Comparison of ENCODE assay signal across 1 cellular context in the genomic region with DNA sequence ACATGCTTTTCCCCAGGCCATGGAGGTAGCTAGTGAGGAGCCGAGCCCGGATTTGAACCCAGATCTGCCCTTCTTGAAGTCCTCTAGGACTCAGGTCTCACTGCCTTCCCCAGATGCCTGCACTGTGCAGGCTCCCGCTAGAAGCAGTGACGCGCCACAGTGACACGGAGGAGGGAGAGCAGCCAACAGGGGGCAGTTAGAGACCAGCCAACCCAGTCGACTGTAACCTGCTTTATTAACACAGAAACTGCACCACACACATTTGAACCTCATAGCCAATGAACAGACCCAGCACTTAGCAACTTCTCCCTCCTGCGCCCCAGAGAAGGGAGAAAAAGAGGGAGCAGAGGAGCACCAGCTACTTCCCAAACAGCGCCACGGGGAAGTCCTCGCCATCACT.
TF ChIP-seq lines count a peak whose summit lies in the region.

No MANE protein-coding gene starts in this region.

TF ChIP-seq in K562, 482 proteins besides CTCF, POLR2A, EP300 and RAD21 (continued from another document and continues in another):
- TF ChIP-seq, protein P1, sequence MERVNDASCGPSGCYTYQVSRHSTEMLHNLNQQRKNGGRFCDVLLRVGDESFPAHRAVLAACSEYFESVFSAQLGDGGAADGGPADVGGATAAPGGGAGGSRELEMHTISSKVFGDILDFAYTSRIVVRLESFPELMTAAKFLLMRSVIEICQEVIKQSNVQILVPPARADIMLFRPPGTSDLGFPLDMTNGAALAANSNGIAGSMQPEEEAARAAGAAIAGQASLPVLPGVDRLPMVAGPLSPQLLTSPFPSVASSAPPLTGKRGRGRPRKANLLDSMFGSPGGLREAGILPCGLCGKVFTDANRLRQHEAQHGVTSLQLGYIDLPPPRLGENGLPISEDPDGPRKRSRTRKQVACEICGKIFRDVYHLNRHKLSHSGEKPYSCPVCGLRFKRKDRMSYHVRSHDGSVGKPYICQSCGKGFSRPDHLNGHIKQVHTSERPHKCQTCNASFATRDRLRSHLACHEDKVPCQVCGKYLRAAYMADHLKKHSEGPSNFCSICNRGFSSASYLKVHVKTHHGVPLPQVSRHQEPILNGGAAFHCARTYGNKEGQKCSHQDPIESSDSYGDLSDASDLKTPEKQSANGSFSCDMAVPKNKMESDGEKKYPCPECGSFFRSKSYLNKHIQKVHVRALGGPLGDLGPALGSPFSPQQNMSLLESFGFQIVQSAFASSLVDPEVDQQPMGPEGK (CRISPR knock-in tag; IDR thresholded peaks at IDR 0.05; ENCODE audit: borderline replicate concordance) = no peak
- TF ChIP-seq ELF2 (CRISPR knock-in tag; IDR thresholded peaks at IDR 0.05) = no peak
- TF ChIP-seq, protein P2, sequence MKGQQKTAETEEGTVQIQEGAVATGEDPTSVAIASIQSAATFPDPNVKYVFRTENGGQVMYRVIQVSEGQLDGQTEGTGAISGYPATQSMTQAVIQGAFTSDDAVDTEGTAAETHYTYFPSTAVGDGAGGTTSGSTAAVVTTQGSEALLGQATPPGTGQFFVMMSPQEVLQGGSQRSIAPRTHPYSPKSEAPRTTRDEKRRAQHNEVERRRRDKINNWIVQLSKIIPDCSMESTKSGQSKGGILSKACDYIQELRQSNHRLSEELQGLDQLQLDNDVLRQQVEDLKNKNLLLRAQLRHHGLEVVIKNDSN (CRISPR knock-in tag; IDR thresholded peaks at IDR 0.05) = no peak
- TF ChIP-seq IRF2 (CRISPR knock-in tag; IDR thresholded peaks at IDR 0.05) = no peak
- TF ChIP-seq ZNF239 (CRISPR knock-in tag; IDR thresholded peaks at IDR 0.05) = no peak
- no peak for TF ChIP-seq SAFB2 (IDR thresholded peaks at IDR 0.05; ENCODE audit: borderline replicate concordance, low read depth, low read length, severe bottlenecking)
- TF ChIP-seq NBN (IDR thresholded peaks at IDR 0.05; ENCODE audit: low read depth) = 0 out of 2 replicates have a peak, but pooled peaks have one; percentile 35
- no peak for TF ChIP-seq RBM39 (optimal IDR thresholded peaks at IDR 0.05; ENCODE audit: low read depth, low read length)
- no peak for TF ChIP-seq RBM22 (IDR thresholded peaks at IDR 0.05; ENCODE audit: low read depth, low read length, poor library complexity, severe bottlenecking)
- TF ChIP-seq, protein P3, sequence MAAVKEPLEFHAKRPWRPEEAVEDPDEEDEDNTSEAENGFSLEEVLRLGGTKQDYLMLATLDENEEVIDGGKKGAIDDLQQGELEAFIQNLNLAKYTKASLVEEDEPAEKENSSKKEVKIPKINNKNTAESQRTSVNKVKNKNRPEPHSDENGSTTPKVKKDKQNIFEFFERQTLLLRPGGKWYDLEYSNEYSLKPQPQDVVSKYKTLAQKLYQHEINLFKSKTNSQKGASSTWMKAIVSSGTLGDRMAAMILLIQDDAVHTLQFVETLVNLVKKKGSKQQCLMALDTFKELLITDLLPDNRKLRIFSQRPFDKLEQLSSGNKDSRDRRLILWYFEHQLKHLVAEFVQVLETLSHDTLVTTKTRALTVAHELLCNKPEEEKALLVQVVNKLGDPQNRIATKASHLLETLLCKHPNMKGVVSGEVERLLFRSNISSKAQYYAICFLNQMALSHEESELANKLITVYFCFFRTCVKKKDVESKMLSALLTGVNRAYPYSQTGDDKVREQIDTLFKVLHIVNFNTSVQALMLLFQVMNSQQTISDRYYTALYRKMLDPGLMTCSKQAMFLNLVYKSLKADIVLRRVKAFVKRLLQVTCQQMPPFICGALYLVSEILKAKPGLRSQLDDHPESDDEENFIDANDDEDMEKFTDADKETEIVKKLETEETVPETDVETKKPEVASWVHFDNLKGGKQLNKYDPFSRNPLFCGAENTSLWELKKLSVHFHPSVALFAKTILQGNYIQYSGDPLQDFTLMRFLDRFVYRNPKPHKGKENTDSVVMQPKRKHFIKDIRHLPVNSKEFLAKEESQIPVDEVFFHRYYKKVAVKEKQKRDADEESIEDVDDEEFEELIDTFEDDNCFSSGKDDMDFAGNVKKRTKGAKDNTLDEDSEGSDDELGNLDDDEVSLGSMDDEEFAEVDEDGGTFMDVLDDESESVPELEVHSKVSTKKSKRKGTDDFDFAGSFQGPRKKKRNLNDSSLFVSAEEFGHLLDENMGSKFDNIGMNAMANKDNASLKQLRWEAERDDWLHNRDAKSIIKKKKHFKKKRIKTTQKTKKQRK (IDR thresholded peaks at IDR 0.05; ENCODE audit: borderline replicate concordance, low read depth, low read length) = no peak
- no peak for TF ChIP-seq STAT5A (IDR thresholded peaks at IDR 0.05; ENCODE audit: borderline replicate concordance, low read length)
- TF ChIP-seq MTA3 (IDR thresholded peaks at IDR 0.05; ENCODE audit: borderline replicate concordance) = no peak
- no peak for TF ChIP-seq CREBBP (IDR thresholded peaks at IDR 0.05; ENCODE audit: low read depth, low read length)
- TF ChIP-seq, protein P4, sequence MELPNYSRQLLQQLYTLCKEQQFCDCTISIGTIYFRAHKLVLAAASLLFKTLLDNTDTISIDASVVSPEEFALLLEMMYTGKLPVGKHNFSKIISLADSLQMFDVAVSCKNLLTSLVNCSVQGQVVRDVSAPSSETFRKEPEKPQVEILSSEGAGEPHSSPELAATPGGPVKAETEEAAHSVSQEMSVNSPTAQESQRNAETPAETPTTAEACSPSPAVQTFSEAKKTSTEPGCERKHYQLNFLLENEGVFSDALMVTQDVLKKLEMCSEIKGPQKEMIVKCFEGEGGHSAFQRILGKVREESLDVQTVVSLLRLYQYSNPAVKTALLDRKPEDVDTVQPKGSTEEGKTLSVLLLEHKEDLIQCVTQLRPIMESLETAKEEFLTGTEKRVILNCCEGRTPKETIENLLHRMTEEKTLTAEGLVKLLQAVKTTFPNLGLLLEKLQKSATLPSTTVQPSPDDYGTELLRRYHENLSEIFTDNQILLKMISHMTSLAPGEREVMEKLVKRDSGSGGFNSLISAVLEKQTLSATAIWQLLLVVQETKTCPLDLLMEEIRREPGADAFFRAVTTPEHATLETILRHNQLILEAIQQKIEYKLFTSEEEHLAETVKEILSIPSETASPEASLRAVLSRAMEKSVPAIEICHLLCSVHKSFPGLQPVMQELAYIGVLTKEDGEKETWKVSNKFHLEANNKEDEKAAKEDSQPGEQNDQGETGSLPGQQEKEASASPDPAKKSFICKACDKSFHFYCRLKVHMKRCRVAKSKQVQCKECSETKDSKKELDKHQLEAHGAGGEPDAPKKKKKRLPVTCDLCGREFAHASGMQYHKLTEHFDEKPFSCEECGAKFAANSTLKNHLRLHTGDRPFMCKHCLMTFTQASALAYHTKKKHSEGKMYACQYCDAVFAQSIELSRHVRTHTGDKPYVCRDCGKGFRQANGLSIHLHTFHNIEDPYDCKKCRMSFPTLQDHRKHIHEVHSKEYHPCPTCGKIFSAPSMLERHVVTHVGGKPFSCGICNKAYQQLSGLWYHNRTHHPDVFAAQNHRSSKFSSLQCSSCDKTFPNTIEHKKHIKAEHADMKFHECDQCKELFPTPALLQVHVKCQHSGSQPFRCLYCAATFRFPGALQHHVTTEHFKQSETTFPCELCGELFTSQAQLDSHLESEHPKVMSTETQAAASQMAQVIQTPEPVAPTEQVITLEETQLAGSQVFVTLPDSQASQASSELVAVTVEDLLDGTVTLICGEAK (IDR thresholded peaks at IDR 0.05) = peak; percentile 65
- TF ChIP-seq, protein P4 (CRISPR knock-in tag; IDR thresholded peaks at IDR 0.05) = no peak
- TF ChIP-seq ZNF551 (CRISPR knock-in tag; IDR thresholded peaks at IDR 0.05) = no peak
- TF ChIP-seq COPS2 (conservative IDR thresholded peaks at IDR 0.05) = no peak
- no peak for TF ChIP-seq ZNF133 (CRISPR knock-in tag; IDR thresholded peaks at IDR 0.05)
- no peak for TF ChIP-seq PHTF2 (CRISPR knock-in tag; IDR thresholded peaks at IDR 0.05)
- no peak for TF ChIP-seq NEUROD1 (IDR thresholded peaks at IDR 0.05; ENCODE audit: borderline replicate concordance, low read depth, low read length, partially characterized antibody)
- TF ChIP-seq HDGF (IDR thresholded peaks at IDR 0.05) = no peak
- TF ChIP-seq ZNF263 (CRISPR knock-in tag; IDR thresholded peaks at IDR 0.05; ENCODE audit: borderline replicate concordance) = peak; percentile 88
- TF ChIP-seq HDAC3 (IDR thresholded peaks at IDR 0.05; ENCODE audit: borderline replicate concordance, partially characterized antibody) = no peak
- TF ChIP-seq, protein P5, sequence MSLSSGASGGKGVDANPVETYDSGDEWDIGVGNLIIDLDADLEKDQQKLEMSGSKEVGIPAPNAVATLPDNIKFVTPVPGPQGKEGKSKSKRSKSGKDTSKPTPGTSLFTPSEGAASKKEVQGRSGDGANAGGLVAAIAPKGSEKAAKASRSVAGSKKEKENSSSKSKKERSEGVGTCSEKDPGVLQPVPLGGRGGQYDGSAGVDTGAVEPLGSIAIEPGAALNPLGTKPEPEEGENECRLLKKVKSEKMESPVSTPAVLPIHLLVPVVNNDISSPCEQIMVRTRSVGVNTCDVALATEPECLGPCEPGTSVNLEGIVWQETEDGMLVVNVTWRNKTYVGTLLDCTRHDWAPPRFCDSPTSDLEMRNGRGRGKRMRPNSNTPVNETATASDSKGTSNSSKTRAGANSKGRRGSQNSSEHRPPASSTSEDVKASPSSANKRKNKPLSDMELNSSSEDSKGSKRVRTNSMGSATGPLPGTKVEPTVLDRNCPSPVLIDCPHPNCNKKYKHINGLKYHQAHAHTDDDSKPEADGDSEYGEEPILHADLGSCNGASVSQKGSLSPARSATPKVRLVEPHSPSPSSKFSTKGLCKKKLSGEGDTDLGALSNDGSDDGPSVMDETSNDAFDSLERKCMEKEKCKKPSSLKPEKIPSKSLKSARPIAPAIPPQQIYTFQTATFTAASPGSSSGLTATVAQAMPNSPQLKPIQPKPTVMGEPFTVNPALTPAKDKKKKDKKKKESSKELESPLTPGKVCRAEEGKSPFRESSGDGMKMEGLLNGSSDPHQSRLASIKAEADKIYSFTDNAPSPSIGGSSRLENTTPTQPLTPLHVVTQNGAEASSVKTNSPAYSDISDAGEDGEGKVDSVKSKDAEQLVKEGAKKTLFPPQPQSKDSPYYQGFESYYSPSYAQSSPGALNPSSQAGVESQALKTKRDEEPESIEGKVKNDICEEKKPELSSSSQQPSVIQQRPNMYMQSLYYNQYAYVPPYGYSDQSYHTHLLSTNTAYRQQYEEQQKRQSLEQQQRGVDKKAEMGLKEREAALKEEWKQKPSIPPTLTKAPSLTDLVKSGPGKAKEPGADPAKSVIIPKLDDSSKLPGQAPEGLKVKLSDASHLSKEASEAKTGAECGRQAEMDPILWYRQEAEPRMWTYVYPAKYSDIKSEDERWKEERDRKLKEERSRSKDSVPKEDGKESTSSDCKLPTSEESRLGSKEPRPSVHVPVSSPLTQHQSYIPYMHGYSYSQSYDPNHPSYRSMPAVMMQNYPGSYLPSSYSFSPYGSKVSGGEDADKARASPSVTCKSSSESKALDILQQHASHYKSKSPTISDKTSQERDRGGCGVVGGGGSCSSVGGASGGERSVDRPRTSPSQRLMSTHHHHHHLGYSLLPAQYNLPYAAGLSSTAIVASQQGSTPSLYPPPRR (CRISPR knock-in tag; IDR thresholded peaks at IDR 0.05; ENCODE audit: borderline replicate concordance) = no peak
- no peak for TF ChIP-seq SPI1 (IDR thresholded peaks at IDR 0.05; ENCODE audit: borderline replicate concordance, low read depth, low read length)
- no peak for TF ChIP-seq POLR2G (IDR thresholded peaks at IDR 0.05; ENCODE audit: low read depth, low read length)
- TF ChIP-seq, protein P6, sequence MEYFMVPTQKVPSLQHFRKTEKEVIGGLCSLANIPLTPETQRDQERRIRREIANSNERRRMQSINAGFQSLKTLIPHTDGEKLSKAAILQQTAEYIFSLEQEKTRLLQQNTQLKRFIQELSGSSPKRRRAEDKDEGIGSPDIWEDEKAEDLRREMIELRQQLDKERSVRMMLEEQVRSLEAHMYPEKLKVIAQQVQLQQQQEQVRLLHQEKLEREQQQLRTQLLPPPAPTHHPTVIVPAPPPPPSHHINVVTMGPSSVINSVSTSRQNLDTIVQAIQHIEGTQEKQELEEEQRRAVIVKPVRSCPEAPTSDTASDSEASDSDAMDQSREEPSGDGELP (CRISPR knock-in tag; IDR thresholded peaks at IDR 0.05; ENCODE audit: borderline replicate concordance) = peak; percentile 45; the same call in 1 of the 2 replicates
- TF ChIP-seq DDX20 (tag; IDR thresholded peaks at IDR 0.05; ENCODE audit: low read depth) = no peak
- TF ChIP-seq HDAC8 (tag; IDR thresholded peaks at IDR 0.05) = no peak
- TF ChIP-seq MEIS2 (IDR thresholded peaks at IDR 0.05; ENCODE audit: partially characterized antibody) = no peak
